In the genomic region with DNA sequence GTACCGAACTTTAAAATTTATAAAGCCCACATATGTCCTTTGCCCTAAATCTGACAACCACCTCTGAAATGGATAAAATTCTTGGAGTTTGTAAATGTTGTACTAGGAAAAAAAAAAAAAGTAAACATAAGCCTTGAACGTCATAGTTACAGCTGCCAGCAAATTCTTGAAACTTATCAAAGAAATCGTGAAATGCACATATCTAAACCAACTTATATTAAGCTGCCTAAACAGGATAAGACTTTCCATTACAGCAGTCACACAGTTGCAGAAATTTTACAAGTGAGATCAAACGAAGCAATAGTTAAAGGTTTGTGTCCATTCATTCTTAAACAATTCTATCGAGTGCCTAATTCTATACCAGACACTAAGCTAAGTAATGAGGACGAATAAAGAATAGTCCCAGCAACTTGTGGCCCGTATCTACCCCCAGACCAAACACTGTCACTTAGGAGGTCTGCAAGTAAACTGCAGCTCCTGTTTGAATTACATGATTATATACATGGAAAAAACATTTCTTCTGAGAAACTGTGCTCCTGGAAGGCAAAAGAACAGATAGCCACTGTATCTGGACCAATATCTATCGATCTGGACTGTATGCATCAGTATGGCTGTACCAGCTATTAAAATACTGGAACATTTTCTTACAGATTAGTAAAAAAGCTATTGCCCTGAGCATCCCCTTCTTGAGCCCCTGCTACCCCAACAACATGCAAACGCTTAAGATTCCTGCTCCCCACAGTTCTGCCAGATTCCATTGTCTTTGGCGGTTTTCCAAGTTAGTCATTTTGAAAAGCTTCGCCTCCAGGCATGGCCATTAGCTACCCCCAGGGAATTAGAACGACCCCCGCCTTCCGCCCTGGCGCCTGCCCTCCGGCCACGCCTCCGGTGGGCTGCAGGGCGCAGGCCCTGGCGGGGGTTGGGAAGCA, we compare ENCODE assay signal across 8 cellular contexts. TPM values are rescaled to one million over a fixed set of nuclear protein-coding genes. Genes with fewer than 3 reads are reported as not detected.
A peak's percentile ranks its signal among the peaks of the same experiment; 100 is the strongest.
DNase-seq lines count a peak whose midpoint lies in the region; ATAC-seq and TF ChIP-seq lines count a peak whose summit lies in the region.

No MANE protein-coding gene starts in this region.

- H3K36me3 ChIP-seq in BJ (ENCODE audit: control insufficient read depth, insufficient read depth, low read length): no peaks in the 10 kb centered on the region
- H3K36me3 ChIP-seq in mammary epithelial cell (ENCODE audit: insufficient read depth, low read length): no peaks in the 10 kb centered on the region
- no peaks in the 10 kb centered on the region for H3K36me3 ChIP-seq in left lung
- no peaks in the 10 kb centered on the region for H3K36me3 ChIP-seq in OCI-LY7 (ENCODE audit: insufficient read depth, low read length)

- in situ Hi-C loops in mammary epithelial cell (cut with MboI; ENCODE audit: low sequenced_read_pairs in 2 of 2): no loop called here

- 23% methylated on average over 12 of the region's 20 CpGs for WGBS in mammary epithelial cell (ENCODE audit: low coverage, missing lambda C conversion rate)

- H3K27ac Mint-ChIP-seq in type B pancreatic cell: peak overlapping the region; percentile 81

- TF ChIP-seq CTCF in BJ (IDR thresholded peaks at IDR 0.05; ENCODE audit: insufficient read depth, low read depth, low read length) (no peak), mammary epithelial cell (conservative IDR thresholded peaks at IDR 0.05 in 1 of 2, IDR thresholded peaks at IDR 0.05 in 1 of 2; ENCODE audit: extremely low read depth in 1 of 2, insufficient read depth in 1 of 2, low read depth in 1 of 2, low read length in 2 of 2) (no peak), left lung (IDR thresholded peaks at IDR 0.05) (no peak), type B pancreatic cell (conservative IDR thresholded peaks at IDR 0.05) (no peak), OCI-LY7 (conservative IDR thresholded peaks at IDR 0.05; ENCODE audit: low read length) (no peak)

- POLR2A ChIA-PET in BJ (lab: Charles Lee): no interaction called here
- POLR2A ChIA-PET in OCI-LY7 (lab: Charles Lee): no interaction called here

- BruUV-seq in mammary epithelial cell (replicated peaks; lab: Mats Ljungman, UMichigan) (no TSS peak), OCI-LY7 (replicated peaks; lab: Mats Ljungman, UMichigan) (no TSS peak)

- no peaks in the 10 kb centered on the region for H3K9me3 ChIP-seq in mammary epithelial cell (replicated peaks; ENCODE audit: insufficient read depth, low read length)
- no peaks in the 10 kb centered on the region for H3K9me3 ChIP-seq in left lung
- H3K9me3 ChIP-seq in OCI-LY7 (ENCODE audit: low read length): peaks cover 5% of the 10 kb centered on the region; the same call in 1 of the 2 replicates

- intact Hi-C loops in mammary epithelial cell (cut with micrococcal nuclease): no loop called here
- intact Hi-C loops in left lung (cut with DNase I): no loop called here
- intact Hi-C loops in OCI-LY7 (cut with micrococcal nuclease; ENCODE audit: unreplicated experiment): no loop called here

- ATAC-seq in left lung (peak; percentile 24), GM19463 (IDR thresholded peaks at IDR 0.05; ENCODE audit: unreplicated experiment) (no peak)

- H3K27me3 Mint-ChIP-seq in type B pancreatic cell: no peaks in the 10 kb centered on the region

- H3K27me3 ChIP-seq in BJ (ENCODE audit: control insufficient read depth, insufficient read depth, low read length) (no peaks in the 10 kb centered on the region), mammary epithelial cell (ENCODE audit: insufficient read depth, low read length) (no peaks in the 10 kb centered on the region), left lung (no peaks in the 10 kb centered on the region)

- H3K27ac ChIP-seq in mammary epithelial cell (ENCODE audit: insufficient read depth, low read depth, low read length) (no peak overlapping the region), left lung (peak overlapping the region; percentile 63 to 64), OCI-LY7 (ENCODE audit: low read depth, low read length, poor library complexity, severe bottlenecking) (no peak overlapping the region)

- no peaks in the 10 kb centered on the region for H3K9me3 Mint-ChIP-seq in type B pancreatic cell

- H2AFZ ChIP-seq in mammary epithelial cell (ENCODE audit: low read depth, low read length) (peak overlapping the region; percentile 39), OCI-LY7 (ENCODE audit: low read length) (no peak overlapping the region; the same call in 1 of the 2 replicates)

- H3K4me3 ChIP-seq in BJ (ENCODE audit: low read depth, low read length): peak overlapping the region; percentile 11
- no peak overlapping the region for H3K4me3 ChIP-seq in mammary epithelial cell (replicated peaks in 1 of 3; ENCODE audit: insufficient read depth in 1 of 3, low read depth in 2 of 3, low read length in 3 of 3)
- H3K4me3 ChIP-seq in left lung: peak overlapping the region; percentile 7 to 18
- no peak overlapping the region for H3K4me3 ChIP-seq in OCI-LY7 (ENCODE audit: low read depth, low read length, poor library complexity, severe bottlenecking)

- H3K36me3 Mint-ChIP-seq in type B pancreatic cell: no peaks in the 10 kb centered on the region

- dilution Hi-C loops in mammary epithelial cell (cut with HindIII; ENCODE audit: low sequenced_read_pairs): no loop called here

- DNase-seq in BJ (ENCODE audit: low read depth) (peak; percentile 17), NCI-H1092 treated with DMSO at 0.1 percent for 48 hours (lab: John Stamatoyannopoulos, UW) (peak; percentile 57), mammary epithelial cell (peak; percentile 24), left lung (peak in 1 of 2 donors; percentile 47), type B pancreatic cell (ENCODE audit: extremely low spot score, unreplicated experiment) (peak; percentile 68), OCI-LY7 (ENCODE audit: low spot score) (no peak)
- no peak for DNase-seq in stimulated activated CD8-positive, alpha-beta memory T cell treated with anti-CD3 and anti-CD28 coated beads, Interleukin-4, amount 100 ng/mL, for 48 hours

- H3K9ac ChIP-seq in mammary epithelial cell (ENCODE audit: insufficient read depth, low read length): no peak overlapping the region

- H3K4me1 Mint-ChIP-seq in type B pancreatic cell (ENCODE audit: unreplicated experiment): peaks cover 15% of the 10 kb centered on the region

- CTCF ChIA-PET in BJ (lab: Yijun Ruan, JAX): interaction anchor here (1.1 kb wide), 1 partner anchor 435 kb away, joined by 3 read pairs; no protein-coding TSS in a partner anchor
- CTCF ChIA-PET in mammary epithelial cell (lab: Charles Lee; ENCODE audit: low non-redundant PET): no interaction called here
- CTCF ChIA-PET in OCI-LY7 (lab: Charles Lee; ENCODE audit: unreplicated experiment): no interaction called here

- H3K4me3 Mint-ChIP-seq in type B pancreatic cell: peak overlapping the region; percentile 77

- H3K79me2 ChIP-seq in mammary epithelial cell (ENCODE audit: insufficient read depth, low read length) (peaks cover 10% of the 10 kb centered on the region), OCI-LY7 (ENCODE audit: insufficient read depth, low read depth, low read length) (peaks cover 10% of the 10 kb centered on the region; the same call in 1 of the 2 replicates)

- H3K4me2 ChIP-seq in mammary epithelial cell (ENCODE audit: insufficient read depth, low read depth, low read length) (peak overlapping the region; percentile 23), OCI-LY7 (ENCODE audit: low read length) (no peak overlapping the region)

- H3K4me1 ChIP-seq in mammary epithelial cell (ENCODE audit: insufficient read depth, low read length) (peaks cover 8% of the 10 kb centered on the region), left lung (peaks cover 7 to 10% of the 10 kb centered on the region in 2 donors), OCI-LY7 (ENCODE audit: insufficient read depth, low read length, poor library complexity, severe bottlenecking) (no peaks in the 10 kb centered on the region)

- H4K20me1 ChIP-seq in mammary epithelial cell (ENCODE audit: insufficient read depth, low read length) (no peaks in the 10 kb centered on the region), OCI-LY7 (ENCODE audit: insufficient read depth, low read length) (no peaks in the 10 kb centered on the region)

- H3K9me2 ChIP-seq in OCI-LY7 (ENCODE audit: insufficient read depth, low read length): no peaks in the 10 kb centered on the region

RNA-seq across cellular contexts. Expression of a gene that starts 3.4 kb away (rescaled TPM):
- polyA plus RNA-seq in BJ (2011; rRNA removed) (27.5 and 55.4 TPM in 2 replicates), mammary epithelial cell (9.9 TPM)
- 33.8 and 39.0 TPM in 2 replicates for polyA minus RNA-seq in BJ (2011; rRNA and poly(A)+ RNA removed)
- total RNA-seq in mammary epithelial cell (10 to 100 TPM; 31.8 to 33.5 TPM), left lung (10 to 100 TPM; 35.8 to 36.1 TPM), type B pancreatic cell (ENCODE audit: low replicate concordance) (24.3 and 30.0 TPM in 2 replicates), OCI-LY7 (2022) (23.5 and 24.9 TPM in 2 replicates)
- 10.1 TPM for polyA minus RNA-seq in mammary epithelial cell
- 11.9 and 12.7 TPM in 2 replicates for total RNA-seq in OCI-LY7 (2014; rRNA removed; shearing (Covaris generic))

Comparison
In these comparisons a context has a peak if more than half of its experiments do, and no peak if none do; other contexts are left out.
1. DNase-seq: peak in BJ (single experiment), NCI-H1092 treated with DMSO at 0.1 percent for 48 hours (single experiment), mammary epithelial cell (single experiment) and type B pancreatic cell (single experiment); none in OCI-LY7 (single experiment) and stimulated activated CD8-positive, alpha-beta memory T cell treated with anti-CD3 and anti-CD28 coated beads, Interleukin-4, amount 100 ng/mL, for 48 hours (single experiment).
2. H3K4me3 ChIP-seq: peak in BJ (single experiment) and left lung (2 of 2); none in mammary epithelial cell (0 of 3) and OCI-LY7 (single experiment).
3. H3K27ac ChIP-seq: peak in left lung (2 of 2); none in mammary epithelial cell (single experiment) and OCI-LY7 (single experiment).